ENCODE assay signal across 8 cellular contexts in the genomic region with DNA sequence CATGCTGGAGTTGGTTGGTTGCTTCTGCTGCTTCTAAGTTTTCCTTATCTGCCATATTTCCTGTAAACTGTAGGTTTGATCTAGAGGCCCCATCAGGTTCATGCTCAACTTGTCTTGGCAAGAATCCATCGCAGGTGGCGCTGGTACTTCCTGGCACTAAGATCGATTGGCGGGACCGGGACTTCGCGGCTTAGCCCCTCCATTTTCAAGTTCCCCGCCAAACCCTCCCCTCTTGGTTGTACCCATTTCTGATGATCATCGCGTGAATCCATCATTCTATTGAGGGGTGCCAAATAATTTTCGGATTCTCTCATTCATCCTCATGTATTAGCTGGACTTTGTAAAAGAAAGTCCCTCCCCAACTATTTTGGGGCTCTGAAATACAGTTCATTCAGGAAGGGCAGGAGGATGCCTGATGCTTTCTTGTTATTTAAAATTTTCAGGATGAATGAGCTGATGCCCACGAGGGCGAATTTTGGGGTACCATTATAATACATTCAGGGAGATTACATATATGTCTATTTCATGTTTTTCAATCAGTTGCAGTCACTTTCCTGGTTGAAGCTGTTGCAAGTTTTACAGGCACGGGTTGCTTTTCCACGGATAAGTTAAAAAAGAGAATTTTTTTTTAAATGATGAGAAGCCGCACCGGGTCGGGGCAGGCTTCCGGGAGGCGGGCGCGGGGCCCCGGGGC. TPM values are rescaled to one million over a fixed set of nuclear protein-coding genes. Genes with fewer than 3 reads are reported as not detected.
DNase-seq lines count a peak whose midpoint lies in the region; ATAC-seq and FAIRE-seq lines count a peak whose summit lies in the region.

No MANE protein-coding gene starts in this region.

- H3K4me3 Mint-ChIP-seq in activated CD4-positive, alpha-beta T cell treated with anti-CD3 and anti-CD28 coated beads for 36 hours: peak overlapping the region; percentile 81

- H3K27me3 Mint-ChIP-seq in activated CD4-positive, alpha-beta T cell treated with anti-CD3 and anti-CD28 coated beads for 36 hours: no peaks in the 10 kb centered on the region

- peak overlapping the region; percentile 99 for H3K27ac Mint-ChIP-seq in activated CD4-positive, alpha-beta T cell treated with anti-CD3 and anti-CD28 coated beads for 36 hours

- ATAC-seq in HG03342 (IDR thresholded peaks at IDR 0.05; ENCODE audit: unreplicated experiment) (peak; percentile 31), HG03108 (IDR thresholded peaks at IDR 0.05; ENCODE audit: unreplicated experiment) (no peak)
- peak; percentile 62 for ATAC-seq in activated CD4-positive, alpha-beta T cell treated with anti-CD3 and anti-CD28 coated beads for 36 hours

- intact Hi-C loops in activated CD4-positive, alpha-beta T cell treated with anti-CD3 and anti-CD28 coated beads for 36 hours (cut with DNase I, micrococcal nuclease): loop anchor here (1.0 to 5.0 kb wide), 8 partner anchors 54 to 129 kb away; a partner anchor contains a TSS

- POLR2A ChIA-PET in activated CD4-positive, alpha-beta T cell treated with anti-CD3 and anti-CD28 coated beads for 36 hours (lab: Charles Lee): interaction anchor here (0.6 kb wide), 1 partner anchor 13 kb away, joined by 3 read pairs; no protein-coding TSS in a partner anchor

- peak; percentile 90 for FAIRE-seq in GM18507 (lab: Jason Lieb, UNC)

- H3K4me1 ChIP-seq in mononuclear cell (ENCODE audit: insufficient read depth, low read length): peaks cover 55% of the 10 kb centered on the region

- peaks cover 25% of the 10 kb centered on the region for H3K4me1 Mint-ChIP-seq in activated CD4-positive, alpha-beta T cell treated with anti-CD3 and anti-CD28 coated beads for 36 hours

- CTCF ChIA-PET in activated CD4-positive, alpha-beta T cell treated with anti-CD3 and anti-CD28 coated beads for 36 hours (lab: Charles Lee): interaction anchor here (0.7 to 1.2 kb wide), 4 partner anchors 57 to 73 kb away, joined by 3 to 5 read pairs (median 4); no protein-coding TSS in a partner anchor

- H3K27me3 ChIP-seq in mononuclear cell (ENCODE audit: insufficient read depth, low read length): no peaks in the 10 kb centered on the region

- H3K4me3 ChIP-seq in mononuclear cell (ENCODE audit: low read length): peak overlapping the region; percentile 54

- H3K9me3 Mint-ChIP-seq in activated CD4-positive, alpha-beta T cell treated with anti-CD3 and anti-CD28 coated beads for 36 hours (ENCODE audit: low read depth): no peaks in the 10 kb centered on the region

- H3K9me3 ChIP-seq in mononuclear cell (ENCODE audit: low read depth, low read length): no peaks in the 10 kb centered on the region

- peak; percentile 47 for DNase-seq in GM18507 (ENCODE audit: extremely low spot score, insufficient read length, low read depth)
- peak; percentile 80 for DNase-seq in NCI-H524 treated with DMSO at 0.1 percent for 48 hours (lab: John Stamatoyannopoulos, UW)
- peak; percentile 93 for DNase-seq in activated CD4-positive, alpha-beta T cell treated with anti-CD3 and anti-CD28 coated beads for 36 hours
- peak; percentile 33 to 67 for DNase-seq in dermis microvascular lymphatic vessel endothelial cell (ENCODE audit: low read depth in 2 of 2)
- DNase-seq in stimulated activated CD8-positive, alpha-beta memory T cell treated with anti-CD3 and anti-CD28 coated beads, Interleukin-4, amount 100 ng/mL, for 4 hours (ENCODE audit: low read depth in 2 of 2, low spot score in 1 of 2): peak; percentile 43 to 65

- peaks cover 9% of the 10 kb centered on the region for H3K36me3 Mint-ChIP-seq in activated CD4-positive, alpha-beta T cell treated with anti-CD3 and anti-CD28 coated beads for 36 hours (ENCODE audit: low read depth)

RNA-seq across cellular contexts. Expression of a gene that starts 0.4 kb away (rescaled TPM):
- 10 to 100 TPM; 18.6 to 26.2 TPM for total RNA-seq in activated CD4-positive, alpha-beta T cell treated with anti-CD3 and anti-CD28 coated beads for 36 hours
- total RNA-seq in dermis microvascular lymphatic vessel endothelial cell (2.8 and 4.6 TPM in 2 replicates), mononuclear cell (2.0 TPM)

RNA-seq across cellular contexts. Expression of a gene that starts 4.1 kb away (rescaled TPM):
- total RNA-seq in activated CD4-positive, alpha-beta T cell treated with anti-CD3 and anti-CD28 coated beads for 36 hours: 10 to 100 TPM; 28.8 to 32.4 TPM
- total RNA-seq in dermis microvascular lymphatic vessel endothelial cell (10.5 and 12.8 TPM in 2 replicates), mononuclear cell (20.0 TPM)
